ENCODE assay signal across 8 cellular contexts in genomic region chr15:41870689-41871081, GRCh38. TPM values are rescaled to one million over a fixed set of nuclear protein-coding genes. Genes with fewer than 3 reads are reported as not detected.
A peak's percentile ranks its signal among the peaks of the same experiment; 100 is the strongest.
DNase-seq lines count a peak whose midpoint lies in the region.

No MANE protein-coding gene starts in this region.

- no peak overlapping the region for H3K4me3 ChIP-seq in HUES64 (ENCODE audit: low read length)

- DNase-seq in activated CD8-positive, alpha-beta memory T cell treated with anti-CD3 and anti-CD28 coated beads for 24 hours: peak; percentile 75
- DNase-seq in fibroblast of gingiva (ENCODE audit: low read depth): peak; percentile 18
- DNase-seq in stimulated activated CD4-positive, alpha-beta T cell treated with anti-CD3 and anti-CD28 coated beads, Interleukin-2, amount 100 ng/mL, for 48 hours: peak; percentile 40 to 57
- no peak for DNase-seq in AG20443 (ENCODE audit: low spot score)
- DNase-seq in globus pallidus (ENCODE audit: low spot score): no peak
- no peak for DNase-seq in NCI-H226
- DNase-seq in NCI-H774 (lab: John Stamatoyannopoulos, UW): no peak

- 0 out of 2 replicates have a peak overlapping the region, but pooled peaks have one; percentile 9 for H3K9ac ChIP-seq in HUES64 (ENCODE audit: low read depth, low read length)

- no peaks in the 10 kb centered on the region for H3K27me3 ChIP-seq in HUES64 (ENCODE audit: insufficient read depth, low read length)

- H3K27ac ChIP-seq in HUES64 (ENCODE audit: low read depth, low read length): no peak overlapping the region

- no peaks in the 10 kb centered on the region for H3K36me3 ChIP-seq in HUES64 (ENCODE audit: insufficient read depth, low read length)

- no peaks in the 10 kb centered on the region for H3K4me1 ChIP-seq in HUES64 (ENCODE audit: insufficient read depth, low read length)

- no peaks in the 10 kb centered on the region for H3K9me3 ChIP-seq in HUES64 (ENCODE audit: insufficient read depth, low read depth, low read length)

- 86% methylated on average over 9 of the region's 9 CpGs for WGBS in HUES64

RNA-seq across cellular contexts. Expression of gene SPTBN5, which starts 23.2 kb away (rescaled TPM):
- polyA plus RNA-seq in HUES64 (2013, experiment 1 of 2): 0.20 TPM
- polyA plus RNA-seq in HUES64 (2013, experiment 2 of 2): 0.32 TPM

RNA-seq across cellular contexts. Expression of gene PLA2G4B, which starts 32.0 kb away (rescaled TPM):
- 4.5 TPM for polyA plus RNA-seq in HUES64 (2013, experiment 1 of 2)
- polyA plus RNA-seq in HUES64 (2013, experiment 2 of 2): 5.5 TPM

RNA-seq across cellular contexts. Expression of gene JMJD7, which starts 42.8 kb away (rescaled TPM):
- polyA plus RNA-seq in HUES64 (2013, experiment 1 of 2): 7.2 TPM
- polyA plus RNA-seq in HUES64 (2013, experiment 2 of 2): 8.3 TPM

Comparison
In these comparisons a context has a peak if more than half of its experiments do, and no peak if none do; other contexts are left out.
1. DNase-seq: peak in activated CD8-positive, alpha-beta memory T cell treated with anti-CD3 and anti-CD28 coated beads for 24 hours (single experiment), fibroblast of gingiva (single experiment) and stimulated activated CD4-positive, alpha-beta T cell treated with anti-CD3 and anti-CD28 coated beads, Interleukin-2, amount 100 ng/mL, for 48 hours (2 of 2); none in AG20443 (single experiment), globus pallidus (single experiment), NCI-H226 (single experiment) and NCI-H774 (single experiment).